9 cellular contexts compared by ENCODE assay signal in the genomic region with DNA sequence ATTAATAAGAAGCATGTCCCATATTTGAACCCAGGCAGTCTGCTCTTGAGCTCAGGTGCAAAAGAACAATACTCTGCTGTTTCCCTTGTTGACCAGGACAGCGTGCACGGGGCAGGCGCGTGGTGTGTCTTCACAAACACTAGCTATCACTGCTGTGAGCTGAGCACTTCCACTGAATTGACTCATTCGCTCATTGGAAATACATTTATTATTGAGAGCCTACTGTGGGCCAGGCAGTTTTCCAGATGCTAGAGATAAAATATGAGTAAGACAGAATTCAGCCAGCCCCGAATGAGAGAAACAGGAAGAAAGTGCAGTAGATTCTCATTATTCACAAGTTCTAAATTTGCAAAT. TPM values are rescaled to one million over a fixed set of nuclear protein-coding genes. Genes with fewer than 3 reads are reported as not detected.
DNase-seq lines count a peak whose midpoint lies in the region; ATAC-seq and TF ChIP-seq lines count a peak whose summit lies in the region.
"Had no signal": no experiment of that assay in that cellular context is flagged by ENCODE, and none has a peak within 500 bp of the region (broad histone marks: within the 10 kb centered on the region; RNA-seq: fewer than 3 reads in every experiment).

No MANE protein-coding gene starts in this region.

- no peak overlapping the region for H3K27ac Mint-ChIP-seq in WTC11

- TF ChIP-seq CTCF in WTC11 (IDR thresholded peaks at IDR 0.05) (no peak), right atrium auricular region (IDR thresholded peaks at IDR 0.05) (no peak)

- ATAC-seq in WTC11 (no peak), HG02970 (IDR thresholded peaks at IDR 0.05; ENCODE audit: low FRiP score, unreplicated experiment) (no peak), HG03159 (IDR thresholded peaks at IDR 0.05; ENCODE audit: unreplicated experiment) (no peak)

- H3K36me3 ChIP-seq in HUES64 (ENCODE audit: insufficient read depth, low read length) (no peaks in the 10 kb centered on the region), right atrium auricular region (no peaks in the 10 kb centered on the region)
- H3K36me3 ChIP-seq: SJSA1 had no signal

- H3K9ac ChIP-seq in HUES64 (ENCODE audit: low read depth, low read length): no peak overlapping the region

- no peaks in the 10 kb centered on the region for H3K36me3 Mint-ChIP-seq in WTC11

- DNase-seq in WTC11 (ENCODE audit: low spot score) (no peak), right atrium auricular region (ENCODE audit: low spot score) (peak; percentile 67), stromal cell of bone marrow (ENCODE audit: low read depth) (peak; percentile 51), NK-92 (lab: John Stamatoyannopoulos, UW; ENCODE audit: unreplicated experiment) (no peak)
- DNase-seq: aorta had no signal

- H3K4me1 ChIP-seq in HUES64 (ENCODE audit: insufficient read depth, low read length) (peaks cover 20% of the 10 kb centered on the region), right atrium auricular region (peaks cover 0 to 34% of the 10 kb centered on the region in 2 donors)

- H3K4me1 Mint-ChIP-seq in WTC11: peaks cover 42% of the 10 kb centered on the region

- H3K27ac ChIP-seq in HUES64 (ENCODE audit: low read depth, low read length) (no peak overlapping the region; the same call in 1 of the 2 replicates), right atrium auricular region (peak overlapping the region; percentile 84 to 86)

- 0 out of 2 replicates have a peak overlapping the region, but pooled peaks have one; percentile 61 for H3K4me3 ChIP-seq in HUES64 (ENCODE audit: low read length)
- no peak overlapping the region for H3K4me3 ChIP-seq in right atrium auricular region

- POLR2A ChIA-PET in WTC11 (lab: Charles Lee): interaction anchor here (1.1 kb wide), 1 partner anchor 43 kb away, joined by 5 read pairs; no protein-coding TSS in a partner anchor

- CTCF ChIA-PET in WTC11 (lab: Charles Lee): interaction anchor here (1.2 to 2.6 kb wide), 3 partner anchors 13 to 227 kb away, joined by 4 to 21 read pairs (median 15); no protein-coding TSS in a partner anchor

- H3K27me3 ChIP-seq in HUES64 (ENCODE audit: insufficient read depth, low read length) (no peaks in the 10 kb centered on the region), right atrium auricular region (no peaks in the 10 kb centered on the region)
- H3K27me3 ChIP-seq: SJSA1 had no signal

- 94% methylated on average over 6 of the region's 6 CpGs for WGBS in HUES64

- H3K9me3 Mint-ChIP-seq in WTC11: no peaks in the 10 kb centered on the region

- H3K9me3 ChIP-seq in HUES64 (ENCODE audit: insufficient read depth, low read depth, low read length): no peaks in the 10 kb centered on the region
- H3K9me3 ChIP-seq in right atrium auricular region: no peaks in the 10 kb centered on the region
- H3K9me3 ChIP-seq: SJSA1 had no signal

- H3K27me3 Mint-ChIP-seq in WTC11 (ENCODE audit: low read depth): peaks cover 10% of the 10 kb centered on the region; the same call in 1 of the 2 replicates

- H3K4me3 Mint-ChIP-seq in WTC11: 0 out of 2 replicates have a peak overlapping the region, but pooled peaks have one; percentile 33

TF ChIP-seq in WTC11, 78 proteins besides CTCF, POLR2A, EP300 and RAD21:
- no peak for TF ChIP-seq ZNF416 (CRISPR knock-in tag; IDR thresholded peaks at IDR 0.05)
- TF ChIP-seq ESRRA (CRISPR knock-in tag; IDR thresholded peaks at IDR 0.05; ENCODE audit: borderline replicate concordance): no peak
- TF ChIP-seq ZNF671 (CRISPR knock-in tag; IDR thresholded peaks at IDR 0.05): no peak
- TF ChIP-seq ERG (CRISPR knock-in tag; IDR thresholded peaks at IDR 0.05): no peak
- no peak for TF ChIP-seq NFE2L1 (CRISPR knock-in tag; IDR thresholded peaks at IDR 0.05)
- TF ChIP-seq, protein P1, sequence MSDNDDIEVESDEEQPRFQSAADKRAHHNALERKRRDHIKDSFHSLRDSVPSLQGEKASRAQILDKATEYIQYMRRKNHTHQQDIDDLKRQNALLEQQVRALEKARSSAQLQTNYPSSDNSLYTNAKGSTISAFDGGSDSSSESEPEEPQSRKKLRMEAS (CRISPR knock-in tag; IDR thresholded peaks at IDR 0.05): no peak
- TF ChIP-seq NR2C2 (CRISPR knock-in tag; IDR thresholded peaks at IDR 0.05): no peak
- no peak for TF ChIP-seq TCF7 (CRISPR knock-in tag; IDR thresholded peaks at IDR 0.05; ENCODE audit: low read depth)

RNA-seq across cellular contexts. Expression of gene CHD9, which starts 1.7 kb away (rescaled TPM):
- polyA plus RNA-seq in HUES64 (2013, experiment 1 of 2): 24.1 TPM
- 24.9 TPM for polyA plus RNA-seq in HUES64 (2013, experiment 2 of 2)
- total RNA-seq in WTC11 (2021) (29.8 to 34.3 TPM (median 31.3 TPM) in 3 replicates), right atrium auricular region (10 to 100 TPM; 49.8 to 54.1 TPM)

RNA-seq across cellular contexts. Expression of gene CHD9NB, which starts 3.8 kb away (rescaled TPM):
- 6.0 TPM for polyA plus RNA-seq in HUES64 (2013, experiment 1 of 2)
- polyA plus RNA-seq in HUES64 (2013, experiment 2 of 2): 4.3 TPM
- total RNA-seq in WTC11 (2021) (2.9 to 3.5 TPM (median 3.0 TPM) in 3 replicates), right atrium auricular region (under 1 TPM; 0.33 to 0.67 TPM)

Comparison
In these comparisons a context has a peak if more than half of its experiments do, and no peak if none do; other contexts are left out.
1. DNase-seq: peak in right atrium auricular region (single experiment) and stromal cell of bone marrow (single experiment); none in WTC11 (single experiment) and NK-92 (single experiment).